ENCODE assay signal across 21 cellular contexts in the genomic region with DNA sequence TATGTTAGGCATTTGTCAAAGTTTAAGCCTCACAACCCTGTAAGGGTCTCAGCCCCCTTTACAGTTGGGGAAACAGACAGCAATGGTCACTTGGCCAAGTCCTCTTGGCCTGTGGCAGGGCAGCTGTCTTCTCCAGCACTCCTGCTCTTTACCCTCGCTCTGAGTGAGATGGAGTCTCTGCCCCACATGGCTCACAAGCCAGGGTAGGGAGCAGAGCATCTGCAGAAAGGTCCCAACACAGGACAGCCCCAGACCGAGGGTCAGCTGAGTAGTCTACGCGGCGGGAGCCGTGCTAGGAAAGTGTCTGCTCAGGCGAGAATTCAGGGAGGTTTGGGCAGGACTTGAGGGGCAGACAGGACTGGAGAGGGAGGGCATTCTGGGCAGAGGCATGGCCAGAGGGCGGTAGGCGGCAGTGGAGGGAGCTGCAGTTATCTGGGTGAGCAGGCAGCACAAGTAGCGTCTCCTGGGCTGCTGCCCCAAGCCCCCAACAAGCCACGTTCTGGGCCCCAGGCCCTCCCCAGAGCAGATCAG. TPM values are rescaled to one million over a fixed set of nuclear protein-coding genes. Genes with fewer than 3 reads are reported as not detected.
"Had no signal": no experiment of that assay in that cellular context is flagged by ENCODE, and none has a peak within 500 bp of the region (broad histone marks: within the 10 kb centered on the region; RNA-seq: fewer than 3 reads in every experiment).

No MANE protein-coding gene starts in this region.

- H3K36me3 Mint-ChIP-seq: activated naive CD4-positive, alpha-beta T cell treated with anti-CD3 and anti-CD28 coated beads, Interleukin-2, amount 10 ng/mL, durations not matched to agents 7 days and 5 days; immature natural killer cell had no signal

- H3K27ac Mint-ChIP-seq: activated CD4-positive, alpha-beta T cell treated with anti-CD3 and anti-CD28 coated beads, Interleukin-2, amount 10 ng/mL, durations not matched to agents 7 days and 5 days; activated naive CD4-positive, alpha-beta T cell treated with anti-CD3 and anti-CD28 coated beads, Interleukin-2, amount 10 ng/mL, durations not matched to agents 7 days and 5 days; activated naive CD8-positive, alpha-beta T cell treated with anti-CD3 and anti-CD28 coated beads, Interleukin-2, amount 50 U/mL, for 24 hours; immature natural killer cell; stimulated activated naive B cell treated with anti-CD40 and anti-IgM and Interleukin-4, amounts not matched to agents 10 μg/mL and 1 μg/mL and 100 μg/mL, for 72 hours had no signal

- DNase-seq: activated CD4-positive, alpha-beta T cell treated with anti-CD3 and anti-CD28 coated beads, Interleukin-2, amount 10 ng/mL, durations not matched to agents 7 days and 5 days; activated effector memory CD4-positive, alpha-beta T cell treated with anti-CD3 and anti-CD28 coated beads, Interleukin-2, amount 50 U/mL, for 16 hours; activated naive CD4-positive, alpha-beta T cell treated with anti-CD3 and anti-CD28 coated beads, Interleukin-2, amount 10 ng/mL, durations not matched to agents 7 days and 5 days; activated naive CD8-positive, alpha-beta T cell treated with anti-CD3 and anti-CD28 coated beads, Interleukin-2, amount 50 U/mL, for 24 hours; central memory CD4-positive, alpha-beta T cell; effector CD4-positive, alpha-beta T cell; foreskin keratinocyte; heart left ventricle; immature natural killer cell; kidney; left colon; naive thymus-derived CD8-positive, alpha-beta T cell; ovary; sigmoid colon; small intestine; stimulated activated CD4-positive, alpha-beta T cell treated with anti-CD3 and anti-CD28 coated beads, Interleukin-4, amount 100 ng/mL, for 4 hours; stimulated activated CD8-positive, alpha-beta memory T cell treated with anti-CD3 and anti-CD28 coated beads, Interleukin-4, amount 100 ng/mL, for 48 hours; stimulated activated naive B cell treated with anti-CD40 and anti-IgM and Interleukin-4, amounts not matched to agents 10 μg/mL and 1 μg/mL and 100 μg/mL, for 72 hours; T-helper 1 cell; tibial artery had no signal

- H3K9me3 Mint-ChIP-seq: activated CD4-positive, alpha-beta T cell treated with anti-CD3 and anti-CD28 coated beads, Interleukin-2, amount 10 ng/mL, durations not matched to agents 7 days and 5 days; activated naive CD4-positive, alpha-beta T cell treated with anti-CD3 and anti-CD28 coated beads, Interleukin-2, amount 10 ng/mL, durations not matched to agents 7 days and 5 days; activated naive CD8-positive, alpha-beta T cell treated with anti-CD3 and anti-CD28 coated beads, Interleukin-2, amount 50 U/mL, for 24 hours; immature natural killer cell; naive thymus-derived CD8-positive, alpha-beta T cell; stimulated activated naive B cell treated with anti-CD40 and anti-IgM and Interleukin-4, amounts not matched to agents 10 μg/mL and 1 μg/mL and 100 μg/mL, for 72 hours had no signal

- H3K4me3 Mint-ChIP-seq: activated CD4-positive, alpha-beta T cell treated with anti-CD3 and anti-CD28 coated beads, Interleukin-2, amount 10 ng/mL, durations not matched to agents 7 days and 5 days; activated naive CD4-positive, alpha-beta T cell treated with anti-CD3 and anti-CD28 coated beads, Interleukin-2, amount 10 ng/mL, durations not matched to agents 7 days and 5 days; activated naive CD8-positive, alpha-beta T cell treated with anti-CD3 and anti-CD28 coated beads, Interleukin-2, amount 50 U/mL, for 24 hours; stimulated activated naive B cell treated with anti-CD40 and anti-IgM and Interleukin-4, amounts not matched to agents 10 μg/mL and 1 μg/mL and 100 μg/mL, for 72 hours had no signal

- ATAC-seq: activated CD4-positive, CD25-positive, alpha-beta regulatory T cell treated with anti-CD3 and anti-CD28 coated beads, Interleukin-2, amount 50 U/mL, for 24 hours; activated naive CD8-positive, alpha-beta T cell treated with anti-CD3 and anti-CD28 coated beads, Interleukin-2, amount 50 U/mL, for 24 hours; foreskin keratinocyte; left colon; naive thymus-derived CD8-positive, alpha-beta T cell; stimulated activated naive B cell treated with anti-CD40 and anti-IgM and Interleukin-4, amounts not matched to agents 10 μg/mL and 1 μg/mL and 100 μg/mL, for 72 hours had no signal

RNA-seq across cellular contexts. Expression of a gene that starts 18.3 kb away (rescaled TPM):
- total RNA-seq: sigmoid colon had no signal
